In the genomic region with DNA sequence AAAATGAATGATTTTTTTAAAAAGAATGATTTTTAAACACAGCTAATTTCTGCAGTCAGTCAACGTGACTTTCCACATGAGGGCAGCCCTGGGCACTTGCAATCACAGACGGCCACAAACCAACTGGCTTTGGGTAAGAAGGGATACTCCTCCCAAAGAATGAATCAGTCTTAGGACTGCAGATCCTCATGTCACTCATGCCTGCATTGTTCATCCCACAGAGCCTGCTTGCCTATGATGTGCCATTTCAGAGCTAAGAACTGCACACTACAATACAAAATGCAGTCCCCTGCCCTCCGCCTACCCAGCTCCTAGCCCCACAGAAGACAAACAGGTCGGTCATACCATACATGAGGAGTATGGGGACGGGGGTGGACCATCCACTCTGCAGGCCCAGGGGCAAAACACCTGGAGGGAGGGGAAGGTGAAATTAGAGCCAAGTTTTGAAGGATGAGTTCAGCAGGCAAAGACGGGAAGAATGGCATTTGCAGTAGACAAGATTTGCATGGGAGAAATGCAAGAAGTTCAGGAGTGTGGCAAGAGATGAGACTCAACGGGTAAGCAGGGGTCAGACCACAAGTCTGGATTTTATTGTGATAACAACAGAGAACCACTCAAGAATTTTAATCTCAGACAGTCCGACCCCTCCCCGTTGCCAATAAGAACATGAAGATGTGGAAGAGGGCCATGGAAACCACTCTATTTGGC, we compare ENCODE assay signal across 8 cellular contexts. TPM values are rescaled to one million over a fixed set of nuclear protein-coding genes. Genes with fewer than 3 reads are reported as not detected.
A peak's percentile ranks its signal among the peaks of the same experiment; 100 is the strongest.
DNase-seq lines count a peak whose midpoint lies in the region; ATAC-seq and TF ChIP-seq lines count a peak whose summit lies in the region.

No MANE protein-coding gene starts in this region.

- no peak overlapping the region for H3K4me3 ChIP-seq in AG09309 (ENCODE audit: control insufficient read depth, low read depth, low read length)

- no peak for ATAC-seq in HG02885 (IDR thresholded peaks at IDR 0.05; ENCODE audit: poor library complexity, unreplicated experiment)

- peak; percentile 71 for TF ChIP-seq CTCF in AG09309 (IDR thresholded peaks at IDR 0.05; ENCODE audit: control insufficient read depth, insufficient read depth, low read depth, low read length, missing control alignments)

- DNase-seq in AG09309 (ENCODE audit: low read depth) (peak; percentile 80), HS-5 (ENCODE audit: low read depth) (peak; percentile 83), astrocyte of the hippocampus (ENCODE audit: low read depth, low spot score) (peak; percentile 87), lung microvascular endothelial cell (ENCODE audit: low read depth in 2 of 2) (peak; percentile 59 to 91), DMS153 (lab: John Stamatoyannopoulos, UW) (no peak), hippocampal formation (lab: John Stamatoyannopoulos, UW) (no peak), SIG-M5 treated with dmso at 0.1 percent for 504 hours (lab: John Stamatoyannopoulos, UW; ENCODE audit: unreplicated experiment) (no peak)

RNA-seq across cellular contexts. Expression of a gene that starts 24.7 kb away (rescaled TPM):
- total RNA-seq in lung microvascular endothelial cell, result 59.9 and 88.9 TPM in 2 replicates

Comparison
In these comparisons a context has a peak if more than half of its experiments do, and no peak if none do; other contexts are left out.
1. DNase-seq: peak in AG09309 (single experiment), HS-5 (single experiment), astrocyte of the hippocampus (single experiment) and lung microvascular endothelial cell (2 of 2); none in DMS153 (single experiment), hippocampal formation (0 of 2) and SIG-M5 treated with dmso at 0.1 percent for 504 hours (single experiment).